11 cellular contexts compared by ENCODE assay signal in genomic region chr17:38797091-38797490, GRCh38. TPM values are rescaled to one million over a fixed set of nuclear protein-coding genes. Genes with fewer than 3 reads are reported as not detected.
DNase-seq lines count a peak whose midpoint lies in the region; ATAC-seq, FAIRE-seq and TF ChIP-seq lines count a peak whose summit lies in the region.
"Had no signal": no experiment of that assay in that cellular context is flagged by ENCODE, and none has a peak within 500 bp of the region (broad histone marks: within the 10 kb centered on the region; RNA-seq: fewer than 3 reads in every experiment).

No MANE protein-coding gene starts in this region.

- POLR2A ChIA-PET in endothelial cell of umbilical vein (lab: Charles Lee) = no interaction called here

- H3K9me3 ChIP-seq in endothelial cell of umbilical vein (replicated peaks; ENCODE audit: control insufficient read depth, insufficient read depth, low read length) = no peaks in the 10 kb centered on the region

- no peaks in the 10 kb centered on the region for H3K9me3 Mint-ChIP-seq in osteocyte (ENCODE audit: unreplicated experiment)

- H3K79me2 ChIP-seq in endothelial cell of umbilical vein (ENCODE audit: control insufficient read depth, insufficient read depth, low read length) = peaks cover 51% of the 10 kb centered on the region

- no peaks in the 10 kb centered on the region for H4K20me1 ChIP-seq in endothelial cell of umbilical vein (replicated peaks; ENCODE audit: control insufficient read depth, extremely low read depth, insufficient read depth, low read length)

- H3K36me3 ChIP-seq in endothelial cell of umbilical vein (ENCODE audit: control insufficient read depth in 2 of 2, extremely low read depth in 1 of 2, insufficient read depth in 2 of 2, low read length in 2 of 2) = peaks cover 6 to 13% of the 10 kb centered on the region in 2 experiments

- H3K4me2 ChIP-seq in endothelial cell of umbilical vein (ENCODE audit: insufficient read depth, low read length) = peak overlapping the region; percentile 88

- H3K4me1 Mint-ChIP-seq in osteocyte (ENCODE audit: unreplicated experiment) = peaks cover 34% of the 10 kb centered on the region

- H2AFZ ChIP-seq in endothelial cell of umbilical vein (ENCODE audit: low read depth, low read length) = no peak overlapping the region

- no peak overlapping the region for H3K4me3 ChIP-seq in endothelial cell of umbilical vein (replicated peaks in 1 of 3; ENCODE audit: insufficient read depth in 1 of 3, low read depth in 1 of 3, low read length in 3 of 3)

- no peaks in the 10 kb centered on the region for H3K9me1 ChIP-seq in endothelial cell of umbilical vein (replicated peaks; ENCODE audit: control insufficient read depth, extremely low read depth, insufficient read depth, low read length)

- peak; percentile 20 for DNase-seq in EL
- DNase-seq in RKO (ENCODE audit: low spot score) = peak; percentile 46
- DNase-seq in endothelial cell of umbilical vein (ENCODE audit: low read depth, low spot score) = no peak
- DNase-seq in osteocyte (ENCODE audit: extremely low spot score, unreplicated experiment) = no peak
- no peak for DNase-seq in cerebellar nuclear complex (lab: John Stamatoyannopoulos, UW)
- no peak for DNase-seq in middle frontal gyrus (ENCODE audit: extremely low spot score, low spot score)
- DNase-seq: activated CD8-positive, alpha-beta memory T cell treated with anti-CD3 and anti-CD28 coated beads, Interleukin-2, amount 10 ng/mL, durations not matched to agents 7 days and 5 days; OCI-M1 had no signal

- H3K27me3 Mint-ChIP-seq in osteocyte (ENCODE audit: unreplicated experiment) = no peaks in the 10 kb centered on the region
- H3K27me3 Mint-ChIP-seq: activated CD8-positive, alpha-beta memory T cell treated with anti-CD3 and anti-CD28 coated beads, Interleukin-2, amount 10 ng/mL, durations not matched to agents 7 days and 5 days had no signal

- BruUV-seq in endothelial cell of umbilical vein (replicated peaks; lab: Mats Ljungman, UMichigan) = no TSS peak

- H3K9ac ChIP-seq in endothelial cell of umbilical vein (replicated peaks; ENCODE audit: extremely low read depth, insufficient read depth, low read length) = no peak overlapping the region

- peak overlapping the region; percentile 98 for H3K4me3 Mint-ChIP-seq in osteocyte (ENCODE audit: unreplicated experiment)

- peaks cover 25% of the 10 kb centered on the region for H3K36me3 Mint-ChIP-seq in osteocyte (ENCODE audit: unreplicated experiment)

- no peak for FAIRE-seq in endothelial cell of umbilical vein (lab: Jason Lieb, UNC)
- FAIRE-seq: H1 had no signal

- dilution Hi-C loops in endothelial cell of umbilical vein (cut with MboI; ENCODE audit: extremely low pct_ligation_motif_present, low sequenced_read_pairs) = no loop called here

- intact Hi-C loops in endothelial cell of umbilical vein (cut with micrococcal nuclease) = no loop called here

- no peak for ATAC-seq in HG03442 (IDR thresholded peaks at IDR 0.05; ENCODE audit: unreplicated experiment)
- ATAC-seq in HG02588 (IDR thresholded peaks at IDR 0.05; ENCODE audit: unreplicated experiment) = no peak
- ATAC-seq: activated CD8-positive, alpha-beta memory T cell treated with anti-CD3 and anti-CD28 coated beads, Interleukin-2, amount 10 ng/mL, durations not matched to agents 7 days and 5 days had no signal

- no peak for TF ChIP-seq POLR2A in endothelial cell of umbilical vein (IDR thresholded peaks at IDR 0.05; ENCODE audit: low read depth, low read length)

- H3K27ac Mint-ChIP-seq in osteocyte (ENCODE audit: unreplicated experiment) = peak overlapping the region; percentile 92

- TF ChIP-seq CTCF in endothelial cell of umbilical vein (IDR thresholded peaks at IDR 0.05; ENCODE audit: extremely low read depth in 1 of 2, insufficient read depth in 1 of 2, low read depth in 1 of 2, low read length in 2 of 2) (no peak), osteocyte (IDR thresholded peaks at IDR 0.05) (no peak)

- peaks cover 17% of the 10 kb centered on the region for H3K4me1 ChIP-seq in endothelial cell of umbilical vein (ENCODE audit: control insufficient read depth, extremely low read depth, insufficient read depth, low read length)

- CTCF ChIA-PET in endothelial cell of umbilical vein (lab: Charles Lee) = no interaction called here

- no peak overlapping the region for H3K27ac ChIP-seq in endothelial cell of umbilical vein (ENCODE audit: insufficient read depth, low read depth, low read length)

- no peaks in the 10 kb centered on the region for H3K27me3 ChIP-seq in endothelial cell of umbilical vein (ENCODE audit: control insufficient read depth in 2 of 2, insufficient read depth in 2 of 2, low read length in 2 of 2)

TF ChIP-seq in endothelial cell of umbilical vein, 7 proteins besides CTCF, POLR2A, EP300 and RAD21:
- TF ChIP-seq GATA2 (IDR thresholded peaks at IDR 0.05; ENCODE audit: insufficient read depth, insufficient read length, low read depth, low read length) (no peak), POLR2AphosphoS5 (IDR thresholded peaks at IDR 0.05; ENCODE audit: insufficient read depth, low read depth, low read length) (no peak), EZH2 (IDR thresholded peaks at IDR 0.05; ENCODE audit: borderline replicate concordance, low read depth, low read length, severe bottlenecking) (no peak), MYC (IDR thresholded peaks at IDR 0.05; ENCODE audit: low read depth, low read length) (no peak), JUN (IDR thresholded peaks at IDR 0.05; ENCODE audit: borderline replicate concordance, insufficient read depth, insufficient read length, low read depth) (no peak), FOS (IDR thresholded peaks at IDR 0.05; ENCODE audit: borderline replicate concordance, insufficient read depth, low read length) (no peak), MAX (IDR thresholded peaks at IDR 0.05; ENCODE audit: insufficient read depth, insufficient read length) (no peak)

RNA-seq across cellular contexts. Expression of gene PIP4K2B, which starts 2.3 kb away (rescaled TPM):
- 48.1 and 48.8 TPM in 2 replicates for total RNA-seq in endothelial cell of umbilical vein
- polyA plus RNA-seq in endothelial cell of umbilical vein = 22.4 and 23.1 TPM in 2 replicates
- 26.9 and 32.2 TPM in 2 replicates for polyA plus RNA-seq in endothelial cell of umbilical vein (2011; cell fraction: cytosol; rRNA removed)
- 60.7 and 65.1 TPM in 2 replicates for polyA plus RNA-seq in endothelial cell of umbilical vein (2011; cell fraction: nucleus; rRNA removed)
- polyA plus RNA-seq in endothelial cell of umbilical vein (2012) = 30.9 and 31.5 TPM in 2 replicates
- 68.7 and 71.3 TPM in 2 replicates for polyA minus RNA-seq in endothelial cell of umbilical vein
- 19.7 TPM for polyA minus RNA-seq in endothelial cell of umbilical vein (2011; cell fraction: cytosol; rRNA and poly(A)+ RNA removed)
- 13.5 and 16.2 TPM in 2 replicates for polyA minus RNA-seq in endothelial cell of umbilical vein (2011; cell fraction: nucleus; rRNA and poly(A)+ RNA removed)
- 70.2 and 77.4 TPM in 2 replicates for total RNA-seq in osteocyte

RNA-seq across cellular contexts. Expression of gene CWC25, which starts 28.0 kb away (rescaled TPM):
- total RNA-seq in endothelial cell of umbilical vein (19.7 and 20.0 TPM in 2 replicates), osteocyte (16.5 and 17.2 TPM in 2 replicates)
- 12.4 and 13.8 TPM in 2 replicates for polyA plus RNA-seq in endothelial cell of umbilical vein
- 12.6 and 15.4 TPM in 2 replicates for polyA plus RNA-seq in endothelial cell of umbilical vein (2011; cell fraction: cytosol; rRNA removed)
- polyA plus RNA-seq in endothelial cell of umbilical vein (2011; cell fraction: nucleus; rRNA removed) = 71.1 and 86.4 TPM in 2 replicates
- polyA plus RNA-seq in endothelial cell of umbilical vein (2012) = 18.1 and 20.3 TPM in 2 replicates
- 14.3 and 14.8 TPM in 2 replicates for polyA minus RNA-seq in endothelial cell of umbilical vein
- polyA minus RNA-seq in endothelial cell of umbilical vein (2011; cell fraction: cytosol; rRNA and poly(A)+ RNA removed) = 3.8 TPM
- polyA minus RNA-seq in endothelial cell of umbilical vein (2011; cell fraction: nucleus; rRNA and poly(A)+ RNA removed) = 13.2 and 19.7 TPM in 2 replicates

RNA-seq across cellular contexts. Expression of gene PSMB3, which starts 44.5 kb away (rescaled TPM):
- total RNA-seq in endothelial cell of umbilical vein (213 and 227 TPM in 2 replicates), osteocyte (144 TPM in 2 replicates)
- 685 and 705 TPM in 2 replicates for polyA plus RNA-seq in endothelial cell of umbilical vein
- polyA plus RNA-seq in endothelial cell of umbilical vein (2011; cell fraction: cytosol; rRNA removed) = 539 and 649 TPM in 2 replicates
- 229 and 250 TPM in 2 replicates for polyA plus RNA-seq in endothelial cell of umbilical vein (2011; cell fraction: nucleus; rRNA removed)
- polyA plus RNA-seq in endothelial cell of umbilical vein (2012) = 242 and 303 TPM in 2 replicates
- polyA minus RNA-seq in endothelial cell of umbilical vein = 271 and 276 TPM in 2 replicates
- 192 TPM for polyA minus RNA-seq in endothelial cell of umbilical vein (2011; cell fraction: cytosol; rRNA and poly(A)+ RNA removed)
- 33.6 and 42.4 TPM in 2 replicates for polyA minus RNA-seq in endothelial cell of umbilical vein (2011; cell fraction: nucleus; rRNA and poly(A)+ RNA removed)

RNA-seq across cellular contexts. Expression of gene PCGF2, which starts 49.0 kb away (rescaled TPM):
- total RNA-seq in endothelial cell of umbilical vein = 77.5 and 78.4 TPM in 2 replicates
- polyA plus RNA-seq in endothelial cell of umbilical vein = 39.8 and 45.3 TPM in 2 replicates
- 28.6 and 32.6 TPM in 2 replicates for polyA plus RNA-seq in endothelial cell of umbilical vein (2011; cell fraction: cytosol; rRNA removed)
- 29.6 and 36.9 TPM in 2 replicates for polyA plus RNA-seq in endothelial cell of umbilical vein (2011; cell fraction: nucleus; rRNA removed)
- 55.8 and 74.4 TPM in 2 replicates for polyA plus RNA-seq in endothelial cell of umbilical vein (2012)
- polyA minus RNA-seq in endothelial cell of umbilical vein = 20.3 and 20.9 TPM in 2 replicates
- polyA minus RNA-seq in endothelial cell of umbilical vein (2011; cell fraction: cytosol; rRNA and poly(A)+ RNA removed) = 16.7 TPM
- 7.9 and 14.5 TPM in 2 replicates for polyA minus RNA-seq in endothelial cell of umbilical vein (2011; cell fraction: nucleus; rRNA and poly(A)+ RNA removed)
- total RNA-seq in osteocyte = 66.1 and 66.9 TPM in 2 replicates

RNA-seq across cellular contexts. Expression of gene RPL23, which starts 56.4 kb away (rescaled TPM):
- total RNA-seq in endothelial cell of umbilical vein (1,270 and 1,292 TPM in 2 replicates), osteocyte (1,245 and 1,310 TPM in 2 replicates)
- 1,232 and 1,847 TPM in 2 replicates for polyA plus RNA-seq in endothelial cell of umbilical vein
- 2,575 and 3,174 TPM in 2 replicates for polyA plus RNA-seq in endothelial cell of umbilical vein (2011; cell fraction: cytosol; rRNA removed)
- polyA plus RNA-seq in endothelial cell of umbilical vein (2011; cell fraction: nucleus; rRNA removed) = 730 and 736 TPM in 2 replicates
- polyA plus RNA-seq in endothelial cell of umbilical vein (2012) = 2,834 and 3,213 TPM in 2 replicates
- polyA minus RNA-seq in endothelial cell of umbilical vein = 432 and 546 TPM in 2 replicates
- polyA minus RNA-seq in endothelial cell of umbilical vein (2011; cell fraction: cytosol; rRNA and poly(A)+ RNA removed) = 658 TPM
- 81.9 and 97.6 TPM in 2 replicates for polyA minus RNA-seq in endothelial cell of umbilical vein (2011; cell fraction: nucleus; rRNA and poly(A)+ RNA removed)

Comparison
In these comparisons a context has a peak if more than half of its experiments do, and no peak if none do; other contexts are left out.
1. DNase-seq: peak in EL (single experiment) and RKO (single experiment); none in endothelial cell of umbilical vein (single experiment), osteocyte (single experiment), cerebellar nuclear complex (0 of 2) and middle frontal gyrus (single experiment).